Comparison of ENCODE assay signal across 17 cellular contexts in the genomic region with DNA sequence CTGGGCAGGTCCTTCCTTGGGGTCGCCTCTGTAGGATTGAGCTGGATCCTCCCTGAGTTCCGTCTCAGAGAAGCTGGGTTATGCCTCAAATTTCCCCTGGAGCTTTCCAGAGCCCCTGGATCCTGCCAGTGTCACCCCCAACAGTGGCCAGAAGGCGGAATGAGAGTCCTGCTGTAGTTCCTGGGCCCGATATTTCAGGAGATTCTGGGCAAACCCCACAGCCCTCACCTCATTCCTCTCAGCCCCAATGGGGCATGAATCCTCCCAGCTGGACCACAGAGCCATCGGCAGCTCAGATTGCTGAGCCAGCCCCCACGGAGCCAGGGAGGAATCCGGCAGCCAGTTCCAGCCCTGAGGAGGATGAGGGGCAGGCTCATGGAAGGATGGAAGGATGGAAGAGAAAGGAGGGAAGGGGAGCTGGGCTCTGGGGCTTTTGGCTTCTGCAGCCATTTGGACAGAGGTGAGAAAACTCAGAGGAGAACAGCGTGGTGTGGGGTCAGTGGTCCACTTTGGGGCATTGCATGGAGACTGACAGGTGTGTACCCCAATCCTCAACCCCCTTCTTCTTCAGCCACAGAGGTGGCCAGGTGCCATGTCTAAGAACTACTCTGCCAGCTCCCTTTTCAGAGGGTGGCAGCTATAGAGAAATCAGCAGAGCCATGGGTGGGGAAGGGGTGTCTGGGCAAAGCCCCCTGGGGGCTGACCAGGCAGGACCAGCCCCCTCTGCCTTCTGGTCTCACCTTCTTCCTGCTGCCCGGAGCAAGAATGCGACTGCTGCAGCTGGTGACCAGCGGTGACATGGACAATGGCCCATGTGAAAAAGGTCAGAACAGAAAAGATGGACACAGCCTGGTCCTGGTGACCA.
"Had no signal": no experiment of that assay in that cellular context is flagged by ENCODE, and none has a peak within 500 bp of the region (broad histone marks: within the 10 kb centered on the region; RNA-seq: fewer than 3 reads in every experiment).

No MANE protein-coding gene starts in this region.

- DNase-seq: effector memory CD8-positive, alpha-beta T cell; esophagus squamous epithelium; foreskin fibroblast; glutamatergic neuron; immature natural killer cell; left ventricle myocardium inferior; mucosa of descending colon; naive thymus-derived CD8-positive, alpha-beta T cell; right cardiac atrium; small intestine; stimulated activated CD4-positive, alpha-beta T cell treated with anti-CD3 and anti-CD28 coated beads, Interleukin-12 subunit alpha, Interleukin-12 subunit beta, amount 100 ng/mL, for 4 hours; stimulated activated naive CD4-positive, alpha-beta T cell; uterus had no signal

- H3K4me3 ChIP-seq: esophagus squamous epithelium, gastroesophageal sphincter, left ventricle myocardium inferior, mucosa of descending colon, ovary, thyroid gland, uterus had no signal

- H3K27me3 ChIP-seq: ovary, thyroid gland, uterus had no signal

- ATAC-seq: effector memory CD8-positive, alpha-beta T cell; gastroesophageal sphincter; mucosa of descending colon; naive thymus-derived CD8-positive, alpha-beta T cell; right cardiac atrium had no signal

- H3K36me3 ChIP-seq: esophagus squamous epithelium, gastroesophageal sphincter, left ventricle myocardium inferior, ovary, thyroid gland, uterus had no signal

- H3K27ac ChIP-seq: epithelial cell of prostate, esophagus squamous epithelium, gastroesophageal sphincter, left ventricle myocardium inferior, ovary, thyroid gland, uterus had no signal

- H3K9me3 ChIP-seq: esophagus squamous epithelium, mucosa of descending colon, ovary, thyroid gland, uterus had no signal

- H3K4me1 ChIP-seq: left ventricle myocardium inferior, thyroid gland, uterus had no signal
